ENCODE assay signal across 24 cellular contexts in genomic region chr1:219898375-219898774, GRCh38. TPM values are rescaled to one million over a fixed set of nuclear protein-coding genes. Genes with fewer than 3 reads are reported as not detected.
DNase-seq lines count a peak whose midpoint lies in the region; ATAC-seq and TF ChIP-seq lines count a peak whose summit lies in the region.
"Had no signal": no experiment of that assay in that cellular context is flagged by ENCODE, and none has a peak within 500 bp of the region (broad histone marks: within the 10 kb centered on the region; RNA-seq: fewer than 3 reads in every experiment).

No MANE protein-coding gene starts in this region.

- H3K9me3 Mint-ChIP-seq in Caco-2 (ENCODE audit: unreplicated experiment): no peaks in the 10 kb centered on the region
- H3K9me3 Mint-ChIP-seq in WTC11: no peaks in the 10 kb centered on the region
- H3K9me3 Mint-ChIP-seq in activated CD4-positive, alpha-beta T cell treated with anti-CD3 and anti-CD28 coated beads, Interleukin-2, amount 10 ng/mL, durations not matched to agents 24 days and 14 days: no peaks in the 10 kb centered on the region

- H3K27me3 Mint-ChIP-seq in Caco-2 (ENCODE audit: insufficient read depth, unreplicated experiment) (no peaks in the 10 kb centered on the region), WTC11 (ENCODE audit: low read depth) (no peaks in the 10 kb centered on the region)
- no peaks in the 10 kb centered on the region for H3K27me3 Mint-ChIP-seq in activated CD4-positive, alpha-beta T cell treated with anti-CD3 and anti-CD28 coated beads, Interleukin-2, amount 10 ng/mL, durations not matched to agents 24 days and 14 days
- H3K27me3 Mint-ChIP-seq: CD4-positive, alpha-beta T cell had no signal

- ATAC-seq in WTC11: no peak
- ATAC-seq: A549 had no signal

- TF ChIP-seq CTCF in Caco-2 (IDR thresholded peaks at IDR 0.05; ENCODE audit: insufficient read depth in 1 of 2, low read depth in 1 of 2, low read length in 1 of 2, severe bottlenecking in 1 of 2, unreplicated experiment in 1 of 2) (no peak), WTC11 (IDR thresholded peaks at IDR 0.05) (no peak), hepatocyte (IDR thresholded peaks at IDR 0.05; ENCODE audit: poor library complexity) (no peak)

- H4K20me1 ChIP-seq in hepatocyte (ENCODE audit: insufficient read depth, poor library complexity, severe bottlenecking): no peaks in the 10 kb centered on the region
- H4K20me1 ChIP-seq: BLaER1 treated with 17β-estradiol and CSF1 and Interleukin-3, amounts not matched to agents 10 nM and 100 nM had no signal

- no peak overlapping the region for H2AFZ ChIP-seq in hepatocyte

- H3K4me1 ChIP-seq in Caco-2 (peaks cover 12% of the 10 kb centered on the region), hepatocyte (ENCODE audit: insufficient read depth) (peaks cover 4% of the 10 kb centered on the region)
- H3K4me1 ChIP-seq: A549, BE2C had no signal

- intact Hi-C loops in Caco-2 (cut with micrococcal nuclease; ENCODE audit: unreplicated experiment): no loop called here
- intact Hi-C loops in activated CD4-positive, alpha-beta T cell treated with anti-CD3 and anti-CD28 coated beads, Interleukin-2, amount 10 ng/mL, durations not matched to agents 24 days and 14 days (cut with micrococcal nuclease): no loop called here

- H3K4me3 Mint-ChIP-seq in Caco-2 (ENCODE audit: unreplicated experiment): peak overlapping the region; percentile 10
- H3K4me3 Mint-ChIP-seq in WTC11: no peak overlapping the region
- H3K4me3 Mint-ChIP-seq in activated CD4-positive, alpha-beta T cell treated with anti-CD3 and anti-CD28 coated beads, Interleukin-2, amount 10 ng/mL, durations not matched to agents 24 days and 14 days: no peak overlapping the region
- H3K4me3 Mint-ChIP-seq: CD14-positive monocyte; CD4-positive, alpha-beta T cell; CD8-positive, alpha-beta memory T cell had no signal

- whole genome bisulfite sequencing in hepatocyte (ENCODE audit: low lambda C conversion rate, missing lambda C conversion rate): 88% methylated on average over 5 of the region's 5 CpGs

- H3K27me3 ChIP-seq in Caco-2 (replicated peaks; ENCODE audit: control insufficient read depth, insufficient read depth, low read length): no peaks in the 10 kb centered on the region
- H3K27me3 ChIP-seq in hepatocyte: no peaks in the 10 kb centered on the region
- H3K27me3 ChIP-seq: BLaER1 treated with 17β-estradiol and CSF1 and Interleukin-3, amounts not matched to agents 10 nM and 100 nM had no signal

- CTCF ChIA-PET in Caco-2 (lab: Charles Lee) (no interaction called here), WTC11 (lab: Charles Lee) (no interaction called here)

- no peaks in the 10 kb centered on the region for H3K9me2 ChIP-seq in hepatocyte (replicated peaks; ENCODE audit: insufficient read depth)

- H3K4me3 ChIP-seq in Caco-2 (ENCODE audit: low read depth, low read length): no peak overlapping the region
- H3K4me3 ChIP-seq in hepatocyte: no peak overlapping the region
- H3K4me3 ChIP-seq: A549; BLaER1 treated with 17β-estradiol and CSF1 and Interleukin-3, amounts not matched to agents 10 nM and 100 nM had no signal

- H3K27ac Mint-ChIP-seq in Caco-2 (ENCODE audit: unreplicated experiment): no peak overlapping the region
- no peak overlapping the region for H3K27ac Mint-ChIP-seq in WTC11
- no peak overlapping the region for H3K27ac Mint-ChIP-seq in activated CD4-positive, alpha-beta T cell treated with anti-CD3 and anti-CD28 coated beads, Interleukin-2, amount 10 ng/mL, durations not matched to agents 24 days and 14 days
- H3K27ac Mint-ChIP-seq: CD14-positive monocyte; CD4-positive, alpha-beta T cell; CD8-positive, alpha-beta memory T cell had no signal

- DNase-seq in Caco-2: no peak
- no peak for DNase-seq in WTC11 (ENCODE audit: low spot score)
- DNase-seq in hepatocyte (ENCODE audit: low spot score): no peak
- no peak for DNase-seq in RKO (ENCODE audit: low spot score)
- no peak for DNase-seq in hippocampal formation (lab: John Stamatoyannopoulos, UW)
- DNase-seq in activated CD4-positive, alpha-beta T cell treated with anti-CD3 and anti-CD28 coated beads, Interleukin-2, amount 10 ng/mL, durations not matched to agents 24 days and 14 days: no peak
- DNase-seq: 8988T; ACHN; AML-193; BE2C; Calu3; CD4-positive, alpha-beta T cell; CD8-positive, alpha-beta memory T cell; DMS53; DMS79 treated with DMSO at 0.1 percent for 48 hours; GF-D8; GOT3; H7; HCEC 1CT had no signal

- H3K4me2 ChIP-seq in hepatocyte: no peak overlapping the region
- H3K4me2 ChIP-seq: A549; BLaER1 treated with 17β-estradiol and CSF1 and Interleukin-3, amounts not matched to agents 10 nM and 100 nM had no signal

- POLR2A ChIA-PET in Caco-2 (lab: Charles Lee): no interaction called here
- POLR2A ChIA-PET in WTC11 (lab: Charles Lee): no interaction called here

- H3K4me1 Mint-ChIP-seq in Caco-2 (ENCODE audit: low read depth, unreplicated experiment) (peaks cover 16% of the 10 kb centered on the region), WTC11 (peaks cover 43% of the 10 kb centered on the region)
- H3K4me1 Mint-ChIP-seq in activated CD4-positive, alpha-beta T cell treated with anti-CD3 and anti-CD28 coated beads, Interleukin-2, amount 10 ng/mL, durations not matched to agents 24 days and 14 days: no peaks in the 10 kb centered on the region
- H3K4me1 Mint-ChIP-seq: CD8-positive, alpha-beta memory T cell had no signal

- no TSS peak for BruUV-seq in Caco-2 (replicated peaks; lab: Mats Ljungman, UMichigan)

- H3K79me2 ChIP-seq in hepatocyte: no peaks in the 10 kb centered on the region

- no peaks in the 10 kb centered on the region for H3K36me3 ChIP-seq in Caco-2 (ENCODE audit: control insufficient read depth, insufficient read depth, low read length)
- no peaks in the 10 kb centered on the region for H3K36me3 ChIP-seq in hepatocyte (replicated peaks; ENCODE audit: insufficient read depth, low read depth)
- H3K36me3 ChIP-seq: BE2C; BLaER1 treated with 17β-estradiol and CSF1 and Interleukin-3, amounts not matched to agents 10 nM and 100 nM had no signal

- H3K36me3 Mint-ChIP-seq in Caco-2 (ENCODE audit: insufficient read depth, unreplicated experiment) (peaks cover 4% of the 10 kb centered on the region), WTC11 (no peaks in the 10 kb centered on the region)
- H3K36me3 Mint-ChIP-seq in activated CD4-positive, alpha-beta T cell treated with anti-CD3 and anti-CD28 coated beads, Interleukin-2, amount 10 ng/mL, durations not matched to agents 24 days and 14 days (ENCODE audit: low read depth): no peaks in the 10 kb centered on the region
- H3K36me3 Mint-ChIP-seq: CD14-positive monocyte; CD8-positive, alpha-beta memory T cell had no signal

- H3K9me3 ChIP-seq in Caco-2 (no peaks in the 10 kb centered on the region), hepatocyte (ENCODE audit: low read depth) (no peaks in the 10 kb centered on the region)
- H3K9me3 ChIP-seq: A549; BE2C; BLaER1 treated with 17β-estradiol and CSF1 and Interleukin-3, amounts not matched to agents 10 nM and 100 nM had no signal

- H3K27ac ChIP-seq in hepatocyte: peak overlapping the region; percentile 34
- H3K27ac ChIP-seq: A549; BLaER1 treated with 17β-estradiol and CSF1 and Interleukin-3, amounts not matched to agents 10 nM and 100 nM had no signal

TF ChIP-seq in WTC11, 78 proteins besides CTCF, POLR2A, EP300 and RAD21:
- TF ChIP-seq RORB (CRISPR knock-in tag; IDR thresholded peaks at IDR 0.05): no peak
- TF ChIP-seq ZNF317 (CRISPR knock-in tag; IDR thresholded peaks at IDR 0.05; ENCODE audit: borderline replicate concordance, low read depth): 0 out of 2 replicates have a peak, but pooled peaks have one; percentile 39

RNA-seq across cellular contexts. Expression of gene SLC30A10, which starts 30.0 kb away (rescaled TPM):
- 0.39 and 0.65 TPM in 2 replicates for total RNA-seq in Caco-2 (2022)
- total RNA-seq in WTC11 (2021): 0.26 to 0.41 TPM (median 0.30 TPM) in 3 replicates
- 14.1 and 14.7 TPM in 2 replicates for total RNA-seq in hepatocyte
- polyA plus RNA-seq in hepatocyte: 5.1 and 6.0 TPM in 2 replicates
- total RNA-seq in activated CD4-positive, alpha-beta T cell treated with anti-CD3 and anti-CD28 coated beads, Interleukin-2, amount 10 ng/mL, durations not matched to agents 24 days and 14 days: not detected in 2 replicates
- total RNA-seq: Calu3; CD4-positive, alpha-beta T cell; CD8-positive, alpha-beta memory T cell; Daoy; G401 had no signal
- polyA plus RNA-seq: CD14-positive monocyte; CD8-positive, alpha-beta memory T cell had no signal
